In the genomic region with DNA sequence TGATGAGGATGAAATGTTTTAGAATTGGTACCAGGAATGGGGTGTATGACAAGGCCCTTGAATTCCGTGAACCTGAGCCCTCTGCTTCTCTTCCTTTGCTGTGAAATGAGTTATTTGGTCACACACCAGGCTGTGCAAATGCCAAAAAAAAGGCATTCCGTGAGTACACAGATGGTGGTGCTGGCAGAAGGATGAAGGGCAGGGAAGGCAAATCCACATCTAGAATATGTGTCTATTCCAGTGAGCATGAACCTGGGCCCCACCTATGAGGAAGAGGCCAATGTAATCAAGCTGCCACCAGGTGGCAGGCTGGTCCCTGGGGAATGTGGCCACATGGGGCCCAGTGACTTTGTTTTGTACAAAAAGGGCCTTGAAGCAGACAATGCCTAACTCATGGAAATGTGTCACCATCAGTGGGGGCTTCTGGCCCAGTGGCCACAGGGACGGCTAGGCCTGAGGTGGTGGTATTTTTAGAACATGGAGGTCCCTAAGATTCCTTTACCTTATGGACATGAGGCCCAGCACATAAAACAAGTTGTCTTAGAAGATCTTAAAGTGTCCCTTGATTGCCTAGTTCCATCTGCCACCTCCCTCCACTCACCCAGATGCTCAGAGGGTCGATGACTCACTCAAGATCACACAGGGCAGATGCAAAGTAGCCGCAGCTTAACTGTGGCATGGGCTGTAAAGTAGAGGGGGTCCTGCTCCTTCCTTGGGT, we compare ENCODE assay signal across 7 cellular contexts. TPM values are rescaled to one million over a fixed set of nuclear protein-coding genes. Genes with fewer than 3 reads are reported as not detected.
DNase-seq lines count a peak whose midpoint lies in the region; ATAC-seq, FAIRE-seq and TF ChIP-seq lines count a peak whose summit lies in the region.

No MANE protein-coding gene starts in this region.

- POLR2A ChIA-PET in GM12878 (lab: Charles Lee): interaction anchor here (1.3 to 5.1 kb wide), 3 partner anchors 33 to 103 kb away, joined by 3 to 60 read pairs (median 24); a partner anchor contains a TSS

- H3K36me3 ChIP-seq in GM12878 (ENCODE audit: control insufficient read depth in 2 of 2, insufficient read depth in 2 of 2, low read length in 1 of 2): no peaks in the 10 kb centered on the region

- DNase-seq in GM12865 (ENCODE audit: low read depth): peak; percentile 89
- DNase-seq in NAMALWA (ENCODE audit: low spot score): peak; percentile 93
- peak; percentile 80 for DNase-seq in UCSD-AML1 (lab: John Stamatoyannopoulos, UW; ENCODE audit: unreplicated experiment)
- DNase-seq in GM12878 (ENCODE audit: low read depth, low spot score): peak; percentile 51
- DNase-seq in islet precursor cell: peak; percentile 75
- DNase-seq in stimulated activated CD4-positive, alpha-beta T cell treated with anti-CD3 and anti-CD28 coated beads, Interleukin-2, amount 100 ng/mL, for 4 hours (ENCODE audit: low read depth): peak; percentile 65

- H3K9ac ChIP-seq in GM12878 (ENCODE audit: control insufficient read depth, insufficient read depth, low read length): peak overlapping the region; percentile 44

- FAIRE-seq in GM12878 (lab: Jason Lieb, UNC): peak; percentile 76

- CTCF ChIA-PET in GM12878 (lab: Yijun Ruan, JAX): interaction anchor here (0.6 to 14.9 kb wide), 22 partner anchors 9 to 364 kb away, joined by 3 to 436 read pairs (median 4); a partner anchor contains a TSS

- in situ Hi-C loops in GM12878 (cut with MboI): loop anchor here (5.0 kb wide), 2 partner anchors 91 to 284 kb away; no protein-coding TSS in a partner anchor

- H3K4me2 ChIP-seq in GM12878 (ENCODE audit: control insufficient read depth, insufficient read depth): peak overlapping the region; percentile 13; the same call in 1 of the 2 replicates

- TF ChIP-seq CTCF in GM12865 (IDR thresholded peaks at IDR 0.05; ENCODE audit: insufficient read depth, low read depth, low read length, missing control alignments) (peak; percentile 83), GM12878 (IDR thresholded peaks at IDR 0.05 in 2 of 3, conservative IDR thresholded peaks at IDR 0.05 in 1 of 3; ENCODE audit: control insufficient read depth in 2 of 3, extremely low read depth in 1 of 3, insufficient read depth in 1 of 3, low read depth in 3 of 3, low read length in 3 of 3) (peak; percentile 82 to 93 (median 90))

- no peak for TF ChIP-seq POLR2A in GM12878 (IDR thresholded peaks at IDR 0.05; ENCODE audit: low read depth, low read length)

- SMC1A ChIA-PET in GM12878 (lab: Charles Lee; ENCODE audit: uncharacterized antibody, unreplicated experiment): interaction anchor here (0.8 to 14.7 kb wide), 14 partner anchors 11 to 364 kb away, joined by 3 to 201 read pairs (median 4); a partner anchor contains a TSS

- intact Hi-C loops in GM12878 (cut with micrococcal nuclease; ENCODE audit: unreplicated experiment): loop anchor here (1.0 kb wide), 3 partner anchors 33 to 104 kb away; no protein-coding TSS in a partner anchor

- peaks cover 30% of the 10 kb centered on the region for H3K4me1 ChIP-seq in GM12878 (ENCODE audit: control insufficient read depth, insufficient read depth, low read length)

- RAD21 ChIA-PET in GM12878 (lab: Charles Lee; ENCODE audit: unreplicated experiment): interaction anchor here (0.7 to 13.8 kb wide), 11 partner anchors 32 to 283 kb away, joined by 3 to 277 read pairs (median 3); a partner anchor contains a TSS

- TF ChIP-seq RAD21 in GM12878 (IDR thresholded peaks at IDR 0.05; ENCODE audit: insufficient read depth, low read depth, low read length): peak; percentile 91

- H3K9me3 ChIP-seq in GM12878 (replicated peaks; ENCODE audit: control insufficient read depth, insufficient read depth, low read length): peaks cover 2% of the 10 kb centered on the region; the same call in 2 of the 3 replicates

- H4K20me1 ChIP-seq in GM12878 (ENCODE audit: control insufficient read depth, insufficient read depth): no peaks in the 10 kb centered on the region

- no peaks in the 10 kb centered on the region for H3K27me3 ChIP-seq in GM12878 (replicated peaks in 1 of 2; ENCODE audit: control insufficient read depth in 2 of 2, insufficient read depth in 2 of 2, low read length in 1 of 2)

- H3K79me2 ChIP-seq in GM12878 (ENCODE audit: control insufficient read depth, insufficient read depth, low read length): no peaks in the 10 kb centered on the region

- H3K27ac ChIP-seq in GM12878 (ENCODE audit: control insufficient read depth, insufficient read depth): no peak overlapping the region

- ATAC-seq in GM12878: peak; percentile 70
- ATAC-seq in GM19324 (IDR thresholded peaks at IDR 0.05; ENCODE audit: low FRiP score, unreplicated experiment): no peak

- no peak for TF ChIP-seq EP300 in GM12878 (IDR thresholded peaks at IDR 0.05; ENCODE audit: borderline replicate concordance in 1 of 2, control insufficient read depth in 1 of 2, low read depth in 2 of 2, low read length in 2 of 2)

- WGBS in GM12878 (ENCODE audit: insufficient coverage, insufficient replicate concordance, low lambda C conversion rate, missing lambda C conversion rate): 31% methylated on average over 5 of the region's 5 CpGs

- BruUV-seq in GM12878 (replicated peaks; lab: Mats Ljungman, UMichigan): no TSS peak

- H3K4me3 ChIP-seq in GM12865 (ENCODE audit: low read depth, low read length): no peak overlapping the region
- no peak overlapping the region for H3K4me3 ChIP-seq in GM12878

- H2AFZ ChIP-seq in GM12878 (ENCODE audit: control insufficient read depth, low read depth, low read length): peak overlapping the region; percentile 80

RNA-seq across cellular contexts. Expression of a gene that starts 3.9 kb away (rescaled TPM):
- total RNA-seq in GM12878 (2013; cell fraction: nucleolus; rRNA removed): 24.3 and 27.1 TPM in 2 replicates
- total RNA-seq in GM12878 (2014; rRNA removed) (3.7 and 6.6 TPM in 2 replicates), GM12878 (2014; rRNA removed; fragmentation: Illumina TruSeq; extraction: Trizol) (2.1 and 3.0 TPM in 2 replicates), GM12878 (2021) (6.9 and 7.6 TPM in 2 replicates)
- polyA plus RNA-seq in GM12878 (2011; ENCODE audit: low read depth): 2.0 TPM
- polyA plus RNA-seq in GM12878 (2011; rRNA removed) (2.9 and 3.6 TPM in 2 replicates), GM12878 (2014; fragmentation: Illumina TruSeq; extraction: Trizol) (0.43 and 1.5 TPM in 2 replicates), GM12878 (2014; fragmentation: Nextera tagmentation; extraction: Ambion mirVana) (under 1 TPM in 1 of 2 experiments, not detected in 1; 0.31 TPM), GM12878 (2014; rRNA removed) (3.4 and 4.7 TPM in 2 replicates), GM12878 (2016; fragmentation: Nextera tagmentation; extraction: Ambion mirVana) (under 1 TPM; 0.32 to 0.76 TPM)
- 4.0 and 5.1 TPM in 2 replicates for polyA plus RNA-seq in GM12878 (2011; cell fraction: cytosol; rRNA removed)
- polyA plus RNA-seq in GM12878 (2011; cell fraction: nucleus; rRNA removed): 27.9 and 30.7 TPM in 2 replicates
- polyA plus RNA-seq in GM12878 (2012): 4.7 and 6.3 TPM in 2 replicates
- 2.8 and 4.9 TPM in 2 replicates for polyA minus RNA-seq in GM12878 (2011; rRNA and poly(A)+ RNA removed)
- polyA minus RNA-seq in GM12878 (2011; cell fraction: cytosol; rRNA and poly(A)+ RNA removed): 1.6 and 1.9 TPM in 2 replicates
- polyA minus RNA-seq in GM12878 (2011; cell fraction: nucleus; rRNA and poly(A)+ RNA removed): 3.4 and 6.5 TPM in 2 replicates

RNA-seq across cellular contexts. Expression of a gene that starts 5.7 kb away (rescaled TPM):
- total RNA-seq in GM12878 (2013; cell fraction: nucleolus; rRNA removed): 2.1 and 3.9 TPM in 2 replicates
- total RNA-seq in GM12878 (2014; rRNA removed): 0.28 and 0.76 TPM in 2 replicates
- total RNA-seq in GM12878 (2014; rRNA removed; fragmentation: Illumina TruSeq; extraction: Trizol): 0.28 and 0.45 TPM in 2 replicates
- total RNA-seq in GM12878 (2021): 0.51 and 1.0 TPM in 2 replicates
- 0.91 TPM for polyA plus RNA-seq in GM12878 (2011; ENCODE audit: low read depth)
- 0.75 and 0.99 TPM in 2 replicates for polyA plus RNA-seq in GM12878 (2011; rRNA removed)
- polyA plus RNA-seq in GM12878 (2011; cell fraction: cytosol; rRNA removed): 0.99 and 1.4 TPM in 2 replicates
- 1.9 and 3.3 TPM in 2 replicates for polyA plus RNA-seq in GM12878 (2011; cell fraction: nucleus; rRNA removed)
- 0.68 and 1.2 TPM in 2 replicates for polyA plus RNA-seq in GM12878 (2012)
- 0.31 TPM in 1 of 2 replicates, not detected in the other for polyA plus RNA-seq in GM12878 (2014; fragmentation: Illumina TruSeq; extraction: Trizol)
- polyA plus RNA-seq in GM12878 (2014; fragmentation: Nextera tagmentation; extraction: Ambion mirVana): under 1 TPM; 0.08 to 0.11 TPM
- 0.51 and 0.77 TPM in 2 replicates for polyA plus RNA-seq in GM12878 (2014; rRNA removed)
- 1 to 10 TPM; 2.0 to 4.0 TPM for polyA plus RNA-seq in GM12878 (2016; fragmentation: Nextera tagmentation; extraction: Ambion mirVana)
- 2.5 and 2.8 TPM in 2 replicates for polyA minus RNA-seq in GM12878 (2011; rRNA and poly(A)+ RNA removed)
- 0.52 and 0.67 TPM in 2 replicates for polyA minus RNA-seq in GM12878 (2011; cell fraction: cytosol; rRNA and poly(A)+ RNA removed)
- polyA minus RNA-seq in GM12878 (2011; cell fraction: nucleus; rRNA and poly(A)+ RNA removed): 2.8 and 2.9 TPM in 2 replicates

RNA-seq across cellular contexts. Expression of a gene that starts 34.3 kb away (rescaled TPM):
- total RNA-seq in GM12878 (2013; cell fraction: nucleolus; rRNA removed): 2.2 and 3.5 TPM in 2 replicates
- total RNA-seq in GM12878 (2014; rRNA removed) (2.0 and 2.7 TPM in 2 replicates), GM12878 (2014; rRNA removed; fragmentation: Illumina TruSeq; extraction: Trizol) (0.37 and 0.72 TPM in 2 replicates), GM12878 (2021) (1.4 and 1.5 TPM in 2 replicates)
- 0.54 TPM for polyA plus RNA-seq in GM12878 (2011; ENCODE audit: low read depth)
- polyA plus RNA-seq in GM12878 (2011; rRNA removed) (0.40 and 1.0 TPM in 2 replicates), GM12878 (2014; fragmentation: Illumina TruSeq; extraction: Trizol) (0.08 and 0.81 TPM in 2 replicates), GM12878 (2014; fragmentation: Nextera tagmentation; extraction: Ambion mirVana) (under 1 TPM; 0.10 to 0.46 TPM), GM12878 (2014; rRNA removed) (2.0 and 2.8 TPM in 2 replicates), GM12878 (2016; fragmentation: Nextera tagmentation; extraction: Ambion mirVana) (1 to 10 TPM; 1.9 to 2.8 TPM)
- polyA plus RNA-seq in GM12878 (2011; cell fraction: cytosol; rRNA removed): 1.3 and 2.5 TPM in 2 replicates
- polyA plus RNA-seq in GM12878 (2011; cell fraction: nucleus; rRNA removed): 3.6 and 4.0 TPM in 2 replicates
- polyA plus RNA-seq in GM12878 (2012): 1.1 and 1.2 TPM in 2 replicates
- 0.93 and 1.0 TPM in 2 replicates for polyA minus RNA-seq in GM12878 (2011; rRNA and poly(A)+ RNA removed)
- 1.7 TPM in 1 of 2 replicates, not detected in the other for polyA minus RNA-seq in GM12878 (2011; cell fraction: cytosol; rRNA and poly(A)+ RNA removed)
- 1.9 and 3.1 TPM in 2 replicates for polyA minus RNA-seq in GM12878 (2011; cell fraction: nucleus; rRNA and poly(A)+ RNA removed)

RNA-seq across cellular contexts. Expression of a gene that starts 34.4 kb away (rescaled TPM):
- total RNA-seq in GM12878 (2013; cell fraction: nucleolus; rRNA removed): 28.0 and 30.4 TPM in 2 replicates
- total RNA-seq in GM12878 (2014; rRNA removed) (68.0 and 85.5 TPM in 2 replicates), GM12878 (2014; rRNA removed; fragmentation: Illumina TruSeq; extraction: Trizol) (42.5 and 44.8 TPM in 2 replicates), GM12878 (2021) (54.9 and 59.0 TPM in 2 replicates)
- 23.2 TPM for polyA plus RNA-seq in GM12878 (2011; ENCODE audit: low read depth)
- polyA plus RNA-seq in GM12878 (2011; rRNA removed) (34.9 and 64.6 TPM in 2 replicates), GM12878 (2014; fragmentation: Illumina TruSeq; extraction: Trizol) (23.1 and 30.2 TPM in 2 replicates), GM12878 (2014; fragmentation: Nextera tagmentation; extraction: Ambion mirVana) (10 to 100 TPM; 20.5 to 46.6 TPM), GM12878 (2014; rRNA removed) (65.8 and 70.7 TPM in 2 replicates), GM12878 (2016; fragmentation: Nextera tagmentation; extraction: Ambion mirVana) (100 to 1,000 TPM; 118 to 133 TPM)
- 112 and 150 TPM in 2 replicates for polyA plus RNA-seq in GM12878 (2011; cell fraction: cytosol; rRNA removed)
- polyA plus RNA-seq in GM12878 (2011; cell fraction: nucleus; rRNA removed): 82.2 and 105 TPM in 2 replicates
- 54.1 and 72.4 TPM in 2 replicates for polyA plus RNA-seq in GM12878 (2012)
- polyA minus RNA-seq in GM12878 (2011; rRNA and poly(A)+ RNA removed): 33.0 and 68.3 TPM in 2 replicates
- 17.1 and 25.4 TPM in 2 replicates for polyA minus RNA-seq in GM12878 (2011; cell fraction: cytosol; rRNA and poly(A)+ RNA removed)
- 39.0 and 44.7 TPM in 2 replicates for polyA minus RNA-seq in GM12878 (2011; cell fraction: nucleus; rRNA and poly(A)+ RNA removed)

RNA-seq across cellular contexts. Expression of a gene that starts 34.4 kb away (rescaled TPM):
- 108 and 121 TPM in 2 replicates for total RNA-seq in GM12878 (2013; cell fraction: nucleolus; rRNA removed)
- 47.1 and 56.1 TPM in 2 replicates for total RNA-seq in GM12878 (2014; rRNA removed)
- total RNA-seq in GM12878 (2014; rRNA removed; fragmentation: Illumina TruSeq; extraction: Trizol): 14.9 and 16.9 TPM in 2 replicates
- 222 and 239 TPM in 2 replicates for total RNA-seq in GM12878 (2021)
- polyA plus RNA-seq in GM12878 (2011; ENCODE audit: low read depth): 32.3 TPM
- 7.8 and 28.1 TPM in 2 replicates for polyA plus RNA-seq in GM12878 (2011; rRNA removed)
- polyA plus RNA-seq in GM12878 (2011; cell fraction: cytosol; rRNA removed): 20.4 and 35.7 TPM in 2 replicates
- 51.1 and 94.1 TPM in 2 replicates for polyA plus RNA-seq in GM12878 (2011; cell fraction: nucleus; rRNA removed)
- polyA plus RNA-seq in GM12878 (2012): 64.7 and 99.8 TPM in 2 replicates
- polyA plus RNA-seq in GM12878 (2014; fragmentation: Illumina TruSeq; extraction: Trizol): 44.7 and 78.9 TPM in 2 replicates
- polyA plus RNA-seq in GM12878 (2014; fragmentation: Nextera tagmentation; extraction: Ambion mirVana): 10 to 100 TPM; 10.4 to 13.4 TPM
- 35.8 and 63.6 TPM in 2 replicates for polyA plus RNA-seq in GM12878 (2014; rRNA removed)
- 100 to 1,000 TPM; 170 to 190 TPM for polyA plus RNA-seq in GM12878 (2016; fragmentation: Nextera tagmentation; extraction: Ambion mirVana)
- polyA minus RNA-seq in GM12878 (2011; rRNA and poly(A)+ RNA removed): 50.6 and 52.5 TPM in 2 replicates
- 50.0 and 80.6 TPM in 2 replicates for polyA minus RNA-seq in GM12878 (2011; cell fraction: cytosol; rRNA and poly(A)+ RNA removed)
- polyA minus RNA-seq in GM12878 (2011; cell fraction: nucleus; rRNA and poly(A)+ RNA removed): 41.3 and 62.6 TPM in 2 replicates
